In the genomic region with DNA sequence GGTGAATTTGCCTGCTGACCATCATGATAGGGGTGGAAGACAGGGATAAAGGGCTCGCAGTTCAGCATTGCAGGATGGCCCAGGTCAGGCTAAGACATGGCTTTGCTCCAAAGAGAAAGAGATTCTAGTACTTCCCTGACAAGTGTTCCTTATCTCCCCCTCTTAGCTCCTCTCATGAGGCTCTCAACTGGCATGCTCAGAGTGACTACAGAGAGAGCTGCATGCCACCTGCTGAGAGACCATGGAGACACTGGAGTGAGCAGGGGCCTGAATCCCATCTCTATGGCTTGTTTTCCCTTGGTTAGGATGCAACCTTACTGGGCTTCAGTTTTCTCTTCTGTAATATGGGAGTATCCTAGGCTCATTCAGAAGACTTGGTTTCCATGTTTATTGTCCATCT, we compare ENCODE assay signal across 2 cellular contexts.
TF ChIP-seq lines count a peak whose summit lies in the region.

No MANE protein-coding gene starts in this region.

TF ChIP-seq in GM23338, 12 proteins besides CTCF, POLR2A, EP300 and RAD21 (continues in another document):
- no peak for TF ChIP-seq NANOG (IDR thresholded peaks at IDR 0.05; ENCODE audit: borderline replicate concordance)
- no peak for TF ChIP-seq EZH2 (IDR thresholded peaks at IDR 0.05; ENCODE audit: low read depth, unreplicated experiment)
- TF ChIP-seq CREB1 (CRISPR knock-in tag; IDR thresholded peaks at IDR 0.05; ENCODE audit: low read depth): no peak
- TF ChIP-seq, protein P1, sequence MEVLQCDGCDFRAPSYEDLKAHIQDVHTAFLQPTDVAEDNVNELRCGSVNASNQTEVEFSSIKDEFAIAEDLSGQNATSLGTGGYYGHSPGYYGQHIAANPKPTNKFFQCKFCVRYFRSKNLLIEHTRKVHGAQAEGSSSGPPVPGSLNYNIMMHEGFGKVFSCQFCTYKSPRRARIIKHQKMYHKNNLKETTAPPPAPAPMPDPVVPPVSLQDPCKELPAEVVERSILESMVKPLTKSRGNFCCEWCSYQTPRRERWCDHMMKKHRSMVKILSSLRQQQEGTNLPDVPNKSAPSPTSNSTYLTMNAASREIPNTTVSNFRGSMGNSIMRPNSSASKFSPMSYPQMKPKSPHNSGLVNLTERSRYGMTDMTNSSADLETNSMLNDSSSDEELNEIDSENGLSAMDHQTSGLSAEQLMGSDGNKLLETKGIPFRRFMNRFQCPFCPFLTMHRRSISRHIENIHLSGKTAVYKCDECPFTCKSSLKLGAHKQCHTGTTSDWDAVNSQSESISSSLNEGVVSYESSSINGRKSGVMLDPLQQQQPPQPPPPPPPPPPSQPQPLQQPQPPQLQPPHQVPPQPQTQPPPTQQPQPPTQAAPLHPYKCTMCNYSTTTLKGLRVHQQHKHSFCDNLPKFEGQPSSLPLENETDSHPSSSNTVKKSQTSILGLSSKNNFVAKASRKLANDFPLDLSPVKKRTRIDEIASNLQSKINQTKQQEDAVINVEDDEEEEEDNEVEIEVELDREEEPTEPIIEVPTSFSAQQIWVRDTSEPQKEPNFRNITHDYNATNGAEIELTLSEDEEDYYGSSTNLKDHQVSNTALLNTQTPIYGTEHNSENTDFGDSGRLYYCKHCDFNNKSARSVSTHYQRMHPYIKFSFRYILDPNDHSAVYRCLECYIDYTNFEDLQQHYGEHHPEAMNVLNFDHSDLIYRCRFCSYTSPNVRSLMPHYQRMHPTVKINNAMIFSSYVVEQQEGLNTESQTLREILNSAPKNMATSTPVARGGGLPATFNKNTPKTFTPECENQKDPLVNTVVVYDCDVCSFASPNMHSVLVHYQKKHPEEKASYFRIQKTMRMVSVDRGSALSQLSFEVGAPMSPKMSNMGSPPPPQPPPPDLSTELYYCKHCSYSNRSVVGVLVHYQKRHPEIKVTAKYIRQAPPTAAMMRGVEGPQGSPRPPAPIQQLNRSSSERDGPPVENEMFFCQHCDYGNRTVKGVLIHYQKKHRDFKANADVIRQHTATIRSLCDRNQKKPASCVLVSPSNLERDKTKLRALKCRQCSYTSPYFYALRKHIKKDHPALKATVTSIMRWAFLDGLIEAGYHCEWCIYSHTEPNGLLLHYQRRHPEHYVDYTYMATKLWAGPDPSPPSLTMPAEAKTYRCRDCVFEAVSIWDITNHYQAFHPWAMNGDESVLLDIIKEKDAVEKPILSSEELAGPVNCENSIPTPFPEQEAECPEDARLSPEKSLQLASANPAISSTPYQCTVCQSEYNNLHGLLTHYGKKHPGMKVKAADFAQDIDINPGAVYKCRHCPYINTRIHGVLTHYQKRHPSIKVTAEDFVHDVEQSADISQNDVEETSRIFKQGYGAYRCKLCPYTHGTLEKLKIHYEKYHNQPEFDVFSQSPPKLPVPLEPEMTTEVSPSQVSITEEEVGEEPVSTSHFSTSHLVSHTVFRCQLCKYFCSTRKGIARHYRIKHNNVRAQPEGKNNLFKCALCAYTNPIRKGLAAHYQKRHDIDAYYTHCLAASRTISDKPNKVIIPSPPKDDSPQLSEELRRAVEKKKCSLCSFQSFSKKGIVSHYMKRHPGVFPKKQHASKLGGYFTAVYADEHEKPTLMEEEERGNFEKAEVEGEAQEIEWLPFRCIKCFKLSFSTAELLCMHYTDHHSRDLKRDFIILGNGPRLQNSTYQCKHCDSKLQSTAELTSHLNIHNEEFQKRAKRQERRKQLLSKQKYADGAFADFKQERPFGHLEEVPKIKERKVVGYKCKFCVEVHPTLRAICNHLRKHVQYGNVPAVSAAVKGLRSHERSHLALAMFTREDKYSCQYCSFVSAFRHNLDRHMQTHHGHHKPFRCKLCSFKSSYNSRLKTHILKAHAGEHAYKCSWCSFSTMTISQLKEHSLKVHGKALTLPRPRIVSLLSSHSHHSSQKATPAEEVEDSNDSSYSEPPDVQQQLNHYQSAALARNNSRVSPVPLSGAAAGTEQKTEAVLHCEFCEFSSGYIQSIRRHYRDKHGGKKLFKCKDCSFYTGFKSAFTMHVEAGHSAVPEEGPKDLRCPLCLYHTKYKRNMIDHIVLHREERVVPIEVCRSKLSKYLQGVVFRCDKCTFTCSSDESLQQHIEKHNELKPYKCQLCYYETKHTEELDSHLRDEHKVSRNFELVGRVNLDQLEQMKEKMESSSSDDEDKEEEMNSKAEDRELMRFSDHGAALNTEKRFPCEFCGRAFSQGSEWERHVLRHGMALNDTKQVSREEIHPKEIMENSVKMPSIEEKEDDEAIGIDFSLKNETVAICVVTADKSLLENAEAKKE (CRISPR knock-in tag; IDR thresholded peaks at IDR 0.05): no peak
- no peak for TF ChIP-seq EZH2phosphoT487 (IDR thresholded peaks at IDR 0.05; ENCODE audit: unreplicated experiment)
- TF ChIP-seq, protein P2, sequence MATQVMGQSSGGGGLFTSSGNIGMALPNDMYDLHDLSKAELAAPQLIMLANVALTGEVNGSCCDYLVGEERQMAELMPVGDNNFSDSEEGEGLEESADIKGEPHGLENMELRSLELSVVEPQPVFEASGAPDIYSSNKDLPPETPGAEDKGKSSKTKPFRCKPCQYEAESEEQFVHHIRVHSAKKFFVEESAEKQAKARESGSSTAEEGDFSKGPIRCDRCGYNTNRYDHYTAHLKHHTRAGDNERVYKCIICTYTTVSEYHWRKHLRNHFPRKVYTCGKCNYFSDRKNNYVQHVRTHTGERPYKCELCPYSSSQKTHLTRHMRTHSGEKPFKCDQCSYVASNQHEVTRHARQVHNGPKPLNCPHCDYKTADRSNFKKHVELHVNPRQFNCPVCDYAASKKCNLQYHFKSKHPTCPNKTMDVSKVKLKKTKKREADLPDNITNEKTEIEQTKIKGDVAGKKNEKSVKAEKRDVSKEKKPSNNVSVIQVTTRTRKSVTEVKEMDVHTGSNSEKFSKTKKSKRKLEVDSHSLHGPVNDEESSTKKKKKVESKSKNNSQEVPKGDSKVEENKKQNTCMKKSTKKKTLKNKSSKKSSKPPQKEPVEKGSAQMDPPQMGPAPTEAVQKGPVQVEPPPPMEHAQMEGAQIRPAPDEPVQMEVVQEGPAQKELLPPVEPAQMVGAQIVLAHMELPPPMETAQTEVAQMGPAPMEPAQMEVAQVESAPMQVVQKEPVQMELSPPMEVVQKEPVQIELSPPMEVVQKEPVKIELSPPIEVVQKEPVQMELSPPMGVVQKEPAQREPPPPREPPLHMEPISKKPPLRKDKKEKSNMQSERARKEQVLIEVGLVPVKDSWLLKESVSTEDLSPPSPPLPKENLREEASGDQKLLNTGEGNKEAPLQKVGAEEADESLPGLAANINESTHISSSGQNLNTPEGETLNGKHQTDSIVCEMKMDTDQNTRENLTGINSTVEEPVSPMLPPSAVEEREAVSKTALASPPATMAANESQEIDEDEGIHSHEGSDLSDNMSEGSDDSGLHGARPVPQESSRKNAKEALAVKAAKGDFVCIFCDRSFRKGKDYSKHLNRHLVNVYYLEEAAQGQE (IDR thresholded peaks at IDR 0.05; ENCODE audit: unreplicated experiment): no peak
- TF ChIP-seq STAT1 (IDR thresholded peaks at IDR 0.05; ENCODE audit: unreplicated experiment): no peak
- TF ChIP-seq POLR2AphosphoS5 (IDR thresholded peaks at IDR 0.05; ENCODE audit: low read depth): no peak
- TF ChIP-seq JUNB (IDR thresholded peaks at IDR 0.05; ENCODE audit: unreplicated experiment): no peak
- no peak for TF ChIP-seq ZNF331 (CRISPR knock-in tag; IDR thresholded peaks at IDR 0.05; ENCODE audit: low read depth)

TF ChIP-seq in H1, 55 proteins besides CTCF, POLR2A, EP300 and RAD21:
- TF ChIP-seq, protein P3, sequence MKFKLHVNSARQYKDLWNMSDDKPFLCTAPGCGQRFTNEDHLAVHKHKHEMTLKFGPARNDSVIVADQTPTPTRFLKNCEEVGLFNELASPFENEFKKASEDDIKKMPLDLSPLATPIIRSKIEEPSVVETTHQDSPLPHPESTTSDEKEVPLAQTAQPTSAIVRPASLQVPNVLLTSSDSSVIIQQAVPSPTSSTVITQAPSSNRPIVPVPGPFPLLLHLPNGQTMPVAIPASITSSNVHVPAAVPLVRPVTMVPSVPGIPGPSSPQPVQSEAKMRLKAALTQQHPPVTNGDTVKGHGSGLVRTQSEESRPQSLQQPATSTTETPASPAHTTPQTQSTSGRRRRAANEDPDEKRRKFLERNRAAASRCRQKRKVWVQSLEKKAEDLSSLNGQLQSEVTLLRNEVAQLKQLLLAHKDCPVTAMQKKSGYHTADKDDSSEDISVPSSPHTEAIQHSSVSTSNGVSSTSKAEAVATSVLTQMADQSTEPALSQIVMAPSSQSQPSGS (IDR thresholded peaks at IDR 0.05; ENCODE audit: low read length): no peak
- TF ChIP-seq RNF2 (IDR thresholded peaks at IDR 0.05; ENCODE audit: borderline replicate concordance, low read depth, low read length, missing control alignments, poor library complexity, severe bottlenecking): no peak
- no peak for TF ChIP-seq BRCA1 (IDR thresholded peaks at IDR 0.05; ENCODE audit: low read depth, low read length)
- TF ChIP-seq ATF3 (IDR thresholded peaks at IDR 0.05; ENCODE audit: insufficient read depth, low read depth, low read length): no peak
- TF ChIP-seq CBX8 (IDR thresholded peaks at IDR 0.05; ENCODE audit: borderline replicate concordance, low read depth, low read length): no peak
- TF ChIP-seq TBP (IDR thresholded peaks at IDR 0.05; ENCODE audit: low read depth, low read length): no peak
